10 cellular contexts compared by ENCODE assay signal in genomic region chr10:36023939-36024338, GRCh38.
DNase-seq lines count a peak whose midpoint lies in the region; ATAC-seq, FAIRE-seq and TF ChIP-seq lines count a peak whose summit lies in the region.
"Had no signal": no experiment of that assay in that cellular context is flagged by ENCODE, and none has a peak within 500 bp of the region (broad histone marks: within the 10 kb centered on the region; RNA-seq: fewer than 3 reads in every experiment).

No MANE protein-coding gene starts in this region.

- no peak overlapping the region for H3K4me2 ChIP-seq in A549

- ATAC-seq in A549 (peak; percentile 72 to 83), GM21825 (IDR thresholded peaks at IDR 0.05; ENCODE audit: unreplicated experiment) (no peak)
- ATAC-seq in natural killer cell treated with Interleukin-12 subunit alpha and Interleukin-12 subunit beta and Interleukin-15 and Interleukin-18, amount 100 ng/mL, for 72 hours, result no peak

- peaks cover 8% of the 10 kb centered on the region; the same call in 2 of the 3 replicates for H3K4me1 ChIP-seq in A549

- no peak overlapping the region for H3K4me3 ChIP-seq in A549

- no peaks in the 10 kb centered on the region for H3K9me3 ChIP-seq in A549

- TF ChIP-seq RAD21 in A549 (conservative IDR thresholded peaks at IDR 0.05 in 1 of 2, IDR thresholded peaks at IDR 0.05 in 1 of 2), result no peak

- POLR2A ChIA-PET in A549 (lab: Yijun Ruan, JAX), result no interaction called here

- no peak overlapping the region for H3K4me3 Mint-ChIP-seq in natural killer cell treated with Interleukin-12 subunit alpha and Interleukin-12 subunit beta and Interleukin-15 and Interleukin-18, amount 100 ng/mL, for 72 hours
- H3K4me3 Mint-ChIP-seq: CD4-positive, alpha-beta T cell had no signal

- no peak overlapping the region for H3K27ac Mint-ChIP-seq in natural killer cell treated with Interleukin-12 subunit alpha and Interleukin-12 subunit beta and Interleukin-15 and Interleukin-18, amount 100 ng/mL, for 72 hours
- H3K27ac Mint-ChIP-seq: CD4-positive, alpha-beta T cell had no signal

- H3K27me3 Mint-ChIP-seq in natural killer cell treated with Interleukin-12 subunit alpha and Interleukin-12 subunit beta and Interleukin-15 and Interleukin-18, amount 100 ng/mL, for 72 hours, result no peaks in the 10 kb centered on the region
- H3K27me3 Mint-ChIP-seq: CD4-positive, alpha-beta T cell had no signal

- DNase-seq in A549 (ENCODE audit: low read depth in 1 of 2, low spot score in 1 of 2), result peak; percentile 43 to 69
- DNase-seq in H54 (ENCODE audit: insufficient read length, low spot score), result peak; percentile 51
- DNase-seq in amniotic epithelial cell (ENCODE audit: low read depth), result peak; percentile 61
- peak; percentile 75 for DNase-seq in hepatic stellate cell (ENCODE audit: low spot score)
- no peak for DNase-seq in natural killer cell treated with Interleukin-12 subunit alpha and Interleukin-12 subunit beta and Interleukin-15 and Interleukin-18, amount 100 ng/mL, for 72 hours (ENCODE audit: low spot score)
- DNase-seq in NCI-H1694 (lab: John Stamatoyannopoulos, UW), result no peak
- DNase-seq in NCI-H1092 (lab: John Stamatoyannopoulos, UW), result no peak
- DNase-seq: CD4-positive, alpha-beta T cell had no signal

- no peak for TF ChIP-seq POLR2A in A549 (IDR thresholded peaks at IDR 0.05; ENCODE audit: low read length)
- TF ChIP-seq POLR2A in H54 (IDR thresholded peaks at IDR 0.05; ENCODE audit: low read depth, low read length), result no peak

- no peak overlapping the region for H3K27ac ChIP-seq in A549

- H3K4me1 Mint-ChIP-seq in natural killer cell treated with Interleukin-12 subunit alpha and Interleukin-12 subunit beta and Interleukin-15 and Interleukin-18, amount 100 ng/mL, for 72 hours (ENCODE audit: low read depth in 2 of 2), result no peaks in the 10 kb centered on the region

- no peak for TF ChIP-seq EP300 in A549 (IDR thresholded peaks at IDR 0.05)

- peaks cover 12% of the 10 kb centered on the region for H3K9me3 Mint-ChIP-seq in natural killer cell treated with Interleukin-12 subunit alpha and Interleukin-12 subunit beta and Interleukin-15 and Interleukin-18, amount 100 ng/mL, for 72 hours

- TF ChIP-seq CTCF in A549 (IDR thresholded peaks at IDR 0.05), result no peak

- H3K36me3 Mint-ChIP-seq in natural killer cell treated with Interleukin-12 subunit alpha and Interleukin-12 subunit beta and Interleukin-15 and Interleukin-18, amount 100 ng/mL, for 72 hours, result no peaks in the 10 kb centered on the region

- FAIRE-seq in A549 (lab: Jason Lieb, UNC), result no peak
- no peak for FAIRE-seq in H54 (lab: Jason Lieb, UNC)
- FAIRE-seq: colon had no signal

- CTCF ChIA-PET in A549 (lab: Yijun Ruan, JAX), result interaction anchor here (1.1 kb wide), 1 partner anchor 8 kb away, joined by 3 read pairs; no protein-coding TSS in a partner anchor

TF ChIP-seq in A549, 52 proteins besides CTCF, POLR2A, EP300 and RAD21:
- no peak for TF ChIP-seq MAX (IDR thresholded peaks at IDR 0.05)
- peak; percentile 30 for TF ChIP-seq MAFK (IDR thresholded peaks at IDR 0.05; ENCODE audit: partially characterized antibody)
- TF ChIP-seq REST (IDR thresholded peaks at IDR 0.05), result no peak
- TF ChIP-seq HOXB13 (CRISPR knock-in tag; IDR thresholded peaks at IDR 0.05; ENCODE audit: low read depth), result no peak
- TF ChIP-seq FOSL2 (IDR thresholded peaks at IDR 0.05), result no peak
- TF ChIP-seq FOSL2 (CRISPR knock-in tag; IDR thresholded peaks at IDR 0.05), result peak; percentile 55
- no peak for TF ChIP-seq ELK1 (IDR thresholded peaks at IDR 0.05; ENCODE audit: low read depth, low read length)
- no peak for TF ChIP-seq EHMT2 (IDR thresholded peaks at IDR 0.05; ENCODE audit: low read depth)

Comparison
In these comparisons a context has a peak if more than half of its experiments do, and no peak if none do; other contexts are left out.
1. ATAC-seq: peak in A549 (2 of 2); none in GM21825 (single experiment) and natural killer cell treated with Interleukin-12 subunit alpha and Interleukin-12 subunit beta and Interleukin-15 and Interleukin-18, amount 100 ng/mL, for 72 hours (0 of 2).
2. DNase-seq: peak in A549 (2 of 2), H54 (single experiment), amniotic epithelial cell (single experiment) and hepatic stellate cell (single experiment); none in natural killer cell treated with Interleukin-12 subunit alpha and Interleukin-12 subunit beta and Interleukin-15 and Interleukin-18, amount 100 ng/mL, for 72 hours (single experiment), NCI-H1694 (single experiment) and NCI-H1092 (single experiment).